In the genomic region with DNA sequence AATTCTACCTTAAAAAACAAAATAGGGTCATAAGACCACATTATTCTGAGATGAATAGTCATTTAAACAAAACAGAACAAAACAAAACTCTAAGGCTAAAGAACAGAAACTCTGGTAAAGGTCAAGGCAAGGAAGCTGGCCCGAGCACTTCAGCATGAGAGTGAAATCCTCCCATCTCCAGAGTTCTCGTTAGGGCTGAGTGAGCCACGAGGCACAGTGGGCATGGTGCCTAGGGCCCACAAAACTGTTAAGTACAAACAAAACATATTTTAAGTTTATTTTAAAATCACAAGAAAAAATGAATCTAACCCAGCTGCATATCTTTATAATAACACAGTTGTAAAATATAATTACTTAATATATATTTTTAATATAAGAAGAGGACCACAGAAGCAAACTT, we compare ENCODE assay signal across 25 cellular contexts.
"Had no signal": no experiment of that assay in that cellular context is flagged by ENCODE, and none has a peak within 500 bp of the region (broad histone marks: within the 10 kb centered on the region; RNA-seq: fewer than 3 reads in every experiment).

No MANE protein-coding gene starts in this region.

- H3K9me3 ChIP-seq: stomach, suprapubic skin, thoracic aorta, thyroid gland, tibial artery, tibial nerve, transverse colon, upper lobe of left lung, upper lobe of right lung, vagina had no signal

- DNase-seq: stimulated activated CD4-positive, alpha-beta T cell treated with anti-CD3 and anti-CD28 coated beads, Interleukin-2, amount 100 ng/mL, for 24 hours; stimulated activated CD4-positive, alpha-beta T cell treated with anti-CD3 and anti-CD28 coated beads, Interleukin-2, amount 100 ng/mL, for 48 hours; stimulated activated CD4-positive, alpha-beta T cell treated with anti-CD3 and anti-CD28 coated beads, Interleukin-4, amount 100 ng/mL, for 1 hour; stimulated activated CD4-positive, alpha-beta T cell treated with anti-CD3 and anti-CD28 coated beads, Interleukin-4, amount 100 ng/mL, for 24 hours; stimulated activated CD4-positive, alpha-beta T cell treated with anti-CD3 and anti-CD28 coated beads, Interleukin-4, amount 100 ng/mL, for 4 hours; stimulated activated CD8-positive, alpha-beta memory T cell treated with anti-CD3 and anti-CD28 coated beads, Interleukin-4, amount 100 ng/mL, for 48 hours; stimulated activated naive B cell treated with anti-CD40 and anti-IgM and Interleukin-4, amounts not matched to agents 10 μg/mL and 1 μg/mL and 100 μg/mL, for 72 hours; stimulated activated naive CD4-positive, alpha-beta T cell; stimulated activated naive CD4-positive, alpha-beta T cell treated with Interleukin-2 at 50 U/mL for 16 hours; stimulated activated naive CD8-positive, alpha-beta T cell treated with anti-CD3 and anti-CD28 coated beads, Interleukin-15, amount 100 ng/mL, for 72 hours; stimulated activated naive CD8-positive, alpha-beta T cell treated with anti-CD3 and anti-CD28 coated beads, Interleukin-15, Interleukin-2, amounts not matched to agents 100 U/mL and 50 U/mL, for 24 hours; stomach; substantia nigra; tibial artery; transverse colon; trophoblast cell; upper lobe of left lung; upper lobe of right lung had no signal

- H3K36me3 ChIP-seq: stomach, suprapubic skin, thoracic aorta, thyroid gland, tibial artery, tibial nerve, transverse colon, upper lobe of left lung, upper lobe of right lung, vagina had no signal

- ATAC-seq: stimulated activated effector memory CD8-positive, alpha-beta T cell treated with anti-CD3 and anti-CD28 coated beads, Interleukin-12 subunit alpha, Interleukin-12 subunit beta, amount 100 ng/mL, for 72 hours; stimulated activated memory B cell treated with anti-CD40 and anti-IgM and Interleukin-4, amounts not matched to agents 10 μg/mL and 1 μg/mL and 100 μg/mL, for 72 hours; stimulated activated naive B cell treated with anti-CD40 and anti-IgM and Interleukin-4, amounts not matched to agents 10 μg/mL and 1 μg/mL and 100 μg/mL, for 72 hours; stimulated activated naive CD8-positive, alpha-beta T cell treated with anti-CD3 and anti-CD28 coated beads, Interleukin-15, amount 100 ng/mL, for 72 hours; stimulated activated naive CD8-positive, alpha-beta T cell treated with anti-CD3 and anti-CD28 coated beads, Interleukin-15, Interleukin-2, amounts not matched to agents 100 U/mL and 50 U/mL, for 24 hours; upper lobe of right lung had no signal

- H3K27me3 ChIP-seq: stomach, suprapubic skin, thyroid gland, tibial artery, tibial nerve, transverse colon, upper lobe of left lung, upper lobe of right lung, vagina had no signal

- H3K4me3 ChIP-seq: stomach, suprapubic skin, thoracic aorta, thyroid gland, tibial artery, tibial nerve, transverse colon, upper lobe of left lung, upper lobe of right lung, vagina had no signal

- H3K27ac ChIP-seq: stomach, suprapubic skin, thoracic aorta, thyroid gland, tibial artery, tibial nerve, transverse colon, upper lobe of left lung, upper lobe of right lung, vagina had no signal

- H3K4me1 ChIP-seq: stomach, suprapubic skin, thyroid gland, tibial nerve, transverse colon, upper lobe of left lung, upper lobe of right lung, vagina had no signal
